18 cellular contexts compared by ENCODE assay signal in genomic region chr1:26066160-26066559, GRCh38. TPM values are rescaled to one million over a fixed set of nuclear protein-coding genes. Genes with fewer than 3 reads are reported as not detected.
DNase-seq lines count a peak whose midpoint lies in the region; ATAC-seq, FAIRE-seq and TF ChIP-seq lines count a peak whose summit lies in the region.
"Had no signal": no experiment of that assay in that cellular context is flagged by ENCODE, and none has a peak within 500 bp of the region (broad histone marks: within the 10 kb centered on the region; RNA-seq: fewer than 3 reads in every experiment).

No MANE protein-coding gene starts in this region.

- H3K9me3 ChIP-seq in HepG2 (ENCODE audit: low read length) (no peaks in the 10 kb centered on the region), right lobe of liver (no peaks in the 10 kb centered on the region), trophoblast cell (ENCODE audit: insufficient read depth, low read depth, low read length) (no peaks in the 10 kb centered on the region)
- H3K9me3 ChIP-seq: BLaER1 had no signal

- TF ChIP-seq POLR2A in HepG2 (IDR thresholded peaks at IDR 0.05; ENCODE audit: insufficient read depth in 1 of 2, low read depth in 2 of 2, low read length in 2 of 2) (no peak), right lobe of liver (IDR thresholded peaks at IDR 0.05) (no peak)

- H2BK5ac ChIP-seq in mesendoderm (ENCODE audit: low read length) (no peak overlapping the region), trophoblast cell (ENCODE audit: low read depth, low read length, poor library complexity) (no peak overlapping the region)

- intact Hi-C loops in HepG2 (cut with micrococcal nuclease; ENCODE audit: unreplicated experiment): no loop called here
- intact Hi-C loops in right lobe of liver (cut with DNase I): no loop called here

- H2BK12ac ChIP-seq in trophoblast cell (ENCODE audit: low read length): no peak overlapping the region

- H3K4me1 ChIP-seq in HepG2 (ENCODE audit: insufficient read depth, low read length): peaks cover 7% of the 10 kb centered on the region; the same call in 1 of the 2 replicates
- no peaks in the 10 kb centered on the region for H3K4me1 ChIP-seq in right lobe of liver
- H3K4me1 ChIP-seq in mesendoderm (ENCODE audit: control insufficient read depth, low read depth, low read length): peaks cover 9% of the 10 kb centered on the region
- peaks cover 17 to 22% of the 10 kb centered on the region in 2 experiments for H3K4me1 ChIP-seq in trophoblast cell (ENCODE audit: control insufficient read depth in 1 of 2, insufficient read depth in 2 of 2, low read length in 2 of 2)
- H3K4me1 ChIP-seq: BLaER1 had no signal

- peak; percentile 66 for ATAC-seq in HepG2
- ATAC-seq in right lobe of liver: no peak
- no peak for ATAC-seq in GM18909 (IDR thresholded peaks at IDR 0.05; ENCODE audit: poor library complexity, unreplicated experiment)
- ATAC-seq in HG02678 (IDR thresholded peaks at IDR 0.05; ENCODE audit: unreplicated experiment): no peak
- no peak for ATAC-seq in HG03045 (IDR thresholded peaks at IDR 0.05; ENCODE audit: unreplicated experiment)
- ATAC-seq: CD8-positive, alpha-beta T cell; HCT116; PC-3 had no signal

- H2AK5ac ChIP-seq in mesendoderm (ENCODE audit: low read length): peak overlapping the region; percentile 43
- H2AK5ac ChIP-seq in trophoblast cell (ENCODE audit: low read length): peak overlapping the region; percentile 31

- H3K79me1 ChIP-seq in mesendoderm (ENCODE audit: low read length) (no peaks in the 10 kb centered on the region), trophoblast cell (ENCODE audit: low read length) (no peaks in the 10 kb centered on the region)

- 4% methylated on average over 8 of the region's 15 CpGs for WGBS in HepG2 (ENCODE audit: low lambda C conversion rate)
- WGBS in right lobe of liver (ENCODE audit: insufficient coverage, low coverage, low lambda C conversion rate, missing lambda C conversion rate): 51% methylated on average over 5 of the region's 15 CpGs
- WGBS in mesendoderm (ENCODE audit: extremely low coverage, insufficient coverage, low lambda C conversion rate): no CpG with 5 or more reads among the region's 15 CpGs
- no CpG with 5 or more reads among the region's 15 CpGs for WGBS in trophoblast cell (ENCODE audit: extremely low coverage, insufficient coverage, insufficient read length)

- no peaks in the 10 kb centered on the region for H3K79me2 ChIP-seq in HepG2 (ENCODE audit: insufficient read depth, low read length)
- no peaks in the 10 kb centered on the region for H3K79me2 ChIP-seq in mesendoderm (ENCODE audit: control insufficient read depth, insufficient read depth, low read length)
- H3K79me2 ChIP-seq in trophoblast cell (ENCODE audit: control insufficient read depth, insufficient read depth, low read length, poor library complexity): no peaks in the 10 kb centered on the region

- H3K9ac ChIP-seq in HepG2 (ENCODE audit: insufficient read depth, low read depth, low read length): no peak overlapping the region
- no peak overlapping the region for H3K9ac ChIP-seq in mesendoderm (ENCODE audit: low read length)
- H3K9ac ChIP-seq in trophoblast cell (ENCODE audit: low read length): no peak overlapping the region
- H3K9ac ChIP-seq: BLaER1 had no signal

- H4K91ac ChIP-seq in trophoblast cell (ENCODE audit: low read depth, low read length): no peak overlapping the region

- H4K12ac ChIP-seq in trophoblast cell (ENCODE audit: low read depth, low read length): no peak overlapping the region

- H3K36me3 ChIP-seq in HepG2 (replicated peaks in 1 of 2; ENCODE audit: control insufficient read depth in 1 of 2, insufficient read depth in 2 of 2, low read length in 2 of 2) (no peaks in the 10 kb centered on the region), right lobe of liver (no peaks in the 10 kb centered on the region), mesendoderm (ENCODE audit: control insufficient read depth, insufficient read depth, low read length) (no peaks in the 10 kb centered on the region), trophoblast cell (ENCODE audit: control insufficient read depth in 1 of 2, insufficient read depth in 2 of 2, low read length in 2 of 2) (no peaks in the 10 kb centered on the region)
- H3K36me3 ChIP-seq: BLaER1 had no signal

- in situ Hi-C loops in HepG2 (cut with HindIII; ENCODE audit: extremely low pct_ligation_motif_present, low pct_unique_long_range_greater_than_20kb): no loop called here

- FAIRE-seq in HepG2 (lab: Jason Lieb, UNC): no peak
- FAIRE-seq: A204.1 had no signal

- H3K23ac ChIP-seq in mesendoderm (ENCODE audit: low read length) (no peak overlapping the region), trophoblast cell (ENCODE audit: low read length) (no peak overlapping the region)

- H3K4me3 ChIP-seq in HepG2 (replicated peaks in 1 of 3; ENCODE audit: insufficient read depth in 1 of 3, low read depth in 2 of 3, low read length in 3 of 3) (no peak overlapping the region), right lobe of liver (no peak overlapping the region), mesendoderm (ENCODE audit: low read length) (no peak overlapping the region), trophoblast cell (ENCODE audit: low read depth, low read length) (peak overlapping the region; percentile 21)
- H3K4me3 ChIP-seq: BLaER1 had no signal

- H3K27ac ChIP-seq in HepG2 (ENCODE audit: extremely low read length, insufficient read depth, low read length): no peak overlapping the region
- no peak overlapping the region for H3K27ac ChIP-seq in right lobe of liver
- no peak overlapping the region for H3K27ac ChIP-seq in mesendoderm (ENCODE audit: low read depth, low read length)
- no peak overlapping the region for H3K27ac ChIP-seq in trophoblast cell (ENCODE audit: low read depth, low read length)
- H3K27ac ChIP-seq: BLaER1, RWPE1 had no signal

- CTCF ChIA-PET in HepG2 (lab: Yijun Ruan, JAX; ENCODE audit: low intra/inter-chr PET ratio, low total read pairs): no interaction called here

- H2BK120ac ChIP-seq in mesendoderm (ENCODE audit: low read depth, low read length) (no peak overlapping the region), trophoblast cell (ENCODE audit: insufficient read depth, low read length, poor library complexity) (no peak overlapping the region)

- DNase-seq in HepG2 (ENCODE audit: low spot score) (no peak), right lobe of liver (no peak), mesendoderm (no peak), trophoblast cell (no peak)
- DNase-seq: CD8-positive, alpha-beta T cell; KG1; NCI-H1436 treated with DMSO at 0.1 percent for 48 hours; NCI-H2081 treated with DMSO at 0.1 percent for 48 hours; NCI-H510A treated with DMSO at 0.1 percent for 48 hours; NCI-H82; PC-3 had no signal

- H4K8ac ChIP-seq in mesendoderm (ENCODE audit: low read depth, low read length) (no peak overlapping the region), trophoblast cell (ENCODE audit: low read depth, low read length) (no peak overlapping the region)

- H3K27me3 ChIP-seq in HepG2 (ENCODE audit: control insufficient read depth in 1 of 2, insufficient read depth in 2 of 2, low read length in 2 of 2) (peaks cover 5 to 57% of the 10 kb centered on the region in 2 experiments; a peak in 4 of 5 replicates), right lobe of liver (no peaks in the 10 kb centered on the region), mesendoderm (ENCODE audit: insufficient read depth, low read length, poor library complexity) (no peaks in the 10 kb centered on the region), trophoblast cell (ENCODE audit: insufficient read depth, low read length) (no peaks in the 10 kb centered on the region)
- H3K27me3 ChIP-seq: BLaER1 had no signal

- no peak for TF ChIP-seq EP300 in HepG2 (IDR thresholded peaks at IDR 0.05; ENCODE audit: low read depth in 2 of 2, low read length in 2 of 2)
- TF ChIP-seq EP300 in HepG2 (CRISPR knock-in tag; IDR thresholded peaks at IDR 0.05; ENCODE audit: borderline replicate concordance): no peak

- H2BK15ac ChIP-seq in mesendoderm (replicated peaks; ENCODE audit: low read depth): no peak overlapping the region

- TF ChIP-seq CTCF in HepG2 (CRISPR knock-in tag; IDR thresholded peaks at IDR 0.05) (no peak), right lobe of liver (IDR thresholded peaks at IDR 0.05) (no peak)

- no peak overlapping the region for H4K5ac ChIP-seq in mesendoderm (ENCODE audit: low read length)

- no peak overlapping the region for H3K4me2 ChIP-seq in HepG2 (ENCODE audit: low read depth, low read length)
- H3K4me2 ChIP-seq in mesendoderm (ENCODE audit: low read length): no peak overlapping the region
- no peak overlapping the region for H3K4me2 ChIP-seq in trophoblast cell (ENCODE audit: low read length)
- H3K4me2 ChIP-seq: BLaER1 had no signal

- POLR2A ChIA-PET in HepG2 (lab: Yijun Ruan, JAX): no interaction called here

- H3K4ac ChIP-seq in mesendoderm (ENCODE audit: low read depth, low read length) (no peak overlapping the region), trophoblast cell (ENCODE audit: low read depth, low read length) (no peak overlapping the region)

- no TSS peak for BruUV-seq in HepG2 (replicated peaks; lab: Mats Ljungman, UMichigan)

- H3K56ac ChIP-seq in mesendoderm (ENCODE audit: low read length): peak overlapping the region; percentile 15

- no peak overlapping the region for H2AFZ ChIP-seq in HepG2 (ENCODE audit: low read length)
- no peak overlapping the region for H2AFZ ChIP-seq in trophoblast cell (ENCODE audit: insufficient read depth, low read length, poor library complexity)

- H3K14ac ChIP-seq in trophoblast cell (ENCODE audit: low read length): no peak overlapping the region

- H3K18ac ChIP-seq in mesendoderm (ENCODE audit: low read length) (no peak overlapping the region), trophoblast cell (ENCODE audit: low read length) (no peak overlapping the region)

- H4K20me1 ChIP-seq in HepG2 (ENCODE audit: insufficient read depth, low read length): no peaks in the 10 kb centered on the region
- H4K20me1 ChIP-seq: BLaER1 had no signal

- no peak for TF ChIP-seq RAD21 in HepG2 (CRISPR knock-in tag; IDR thresholded peaks at IDR 0.05)

RNA-seq across cellular contexts. Expression of gene TRIM63, which starts 1.3 kb away (rescaled TPM):
- total RNA-seq in HepG2 (2016; rRNA removed; fragmentation: Illumina TruSeq; extraction: Trizol) (not detected in 2 replicates), right lobe of liver (1 to 10 TPM in 1 of 6 experiments, under 1 TPM in 2, not detected in 3; 0.18 to 3.5 (median 0.49) TPM)
- not detected in 2 replicates for total RNA-seq in HepG2 (2016; cell fraction: cytosol; rRNA removed; fragmentation: Illumina TruSeq; extraction: Trizol; ENCODE audit: low read depth)
- total RNA-seq in HepG2 (2016; cell fraction: insoluble cytoplasmic fraction; rRNA removed; fragmentation: Illumina TruSeq; extraction: Trizol): not detected in 2 replicates
- total RNA-seq in HepG2 (2016; cell fraction: membrane; rRNA removed; fragmentation: Illumina TruSeq; extraction: Trizol): not detected in 2 replicates
- total RNA-seq in HepG2 (2016; cell fraction: nucleus; rRNA removed; fragmentation: Illumina TruSeq; extraction: Trizol): not detected in 2 replicates
- polyA plus RNA-seq in HepG2 (2011; rRNA removed): not detected in 2 replicates
- polyA plus RNA-seq in HepG2 (2011; cell fraction: cytosol; rRNA removed): not detected in 2 replicates
- not detected in 2 replicates for polyA plus RNA-seq in HepG2 (2011; cell fraction: nucleus; rRNA removed)
- polyA plus RNA-seq in HepG2 (2012): not detected in 2 replicates
- polyA plus RNA-seq in HepG2 (2016; cell fraction: cytosol; fragmentation: Illumina TruSeq; extraction: Trizol; ENCODE audit: low read depth): not detected in 2 replicates
- polyA plus RNA-seq in HepG2 (2016; cell fraction: insoluble cytoplasmic fraction; fragmentation: Illumina TruSeq; extraction: Trizol; ENCODE audit: low read depth): not detected in 2 replicates
- polyA plus RNA-seq in HepG2 (2016; cell fraction: membrane; fragmentation: Illumina TruSeq; extraction: Trizol; ENCODE audit: low read depth): not detected in 2 replicates
- not detected in 2 replicates for polyA plus RNA-seq in HepG2 (2016; cell fraction: nucleus; fragmentation: Illumina TruSeq; extraction: Trizol; ENCODE audit: insufficient read depth, low read depth)
- not detected in 2 replicates for polyA minus RNA-seq in HepG2 (2011; rRNA and poly(A)+ RNA removed; ENCODE audit: low replicate concordance)
- not detected in 2 replicates for polyA minus RNA-seq in HepG2 (2011; cell fraction: cytosol; rRNA and poly(A)+ RNA removed)
- not detected in 2 replicates for polyA minus RNA-seq in HepG2 (2011; cell fraction: nucleus; rRNA and poly(A)+ RNA removed)
- not detected for polyA plus RNA-seq in mesendoderm (2013, experiment 1 of 2)
- 0.03 TPM for polyA plus RNA-seq in mesendoderm (2013, experiment 2 of 2)
- polyA plus RNA-seq in trophoblast cell (2013): 0.44 and 0.53 TPM in 2 replicates
- total RNA-seq: CD8-positive, alpha-beta T cell; PC-3 had no signal

RNA-seq across cellular contexts. Expression of gene SLC30A2, which starts 20.2 kb away (rescaled TPM):
- not detected in 2 replicates for total RNA-seq in HepG2 (2016; rRNA removed; fragmentation: Illumina TruSeq; extraction: Trizol)
- total RNA-seq in HepG2 (2016; cell fraction: cytosol; rRNA removed; fragmentation: Illumina TruSeq; extraction: Trizol; ENCODE audit: low read depth): not detected in 2 replicates
- 0.04 TPM in 1 of 2 replicates, not detected in the other for total RNA-seq in HepG2 (2016; cell fraction: insoluble cytoplasmic fraction; rRNA removed; fragmentation: Illumina TruSeq; extraction: Trizol)
- not detected in 2 replicates for total RNA-seq in HepG2 (2016; cell fraction: membrane; rRNA removed; fragmentation: Illumina TruSeq; extraction: Trizol)
- not detected in 2 replicates for total RNA-seq in HepG2 (2016; cell fraction: nucleus; rRNA removed; fragmentation: Illumina TruSeq; extraction: Trizol)
- polyA plus RNA-seq in HepG2 (2011; rRNA removed): not detected in 2 replicates
- not detected in 2 replicates for polyA plus RNA-seq in HepG2 (2011; cell fraction: cytosol; rRNA removed)
- polyA plus RNA-seq in HepG2 (2011; cell fraction: nucleus; rRNA removed): not detected in 2 replicates
- not detected in 2 replicates for polyA plus RNA-seq in HepG2 (2012)
- not detected in 2 replicates for polyA plus RNA-seq in HepG2 (2016; cell fraction: cytosol; fragmentation: Illumina TruSeq; extraction: Trizol; ENCODE audit: low read depth)
- not detected in 2 replicates for polyA plus RNA-seq in HepG2 (2016; cell fraction: insoluble cytoplasmic fraction; fragmentation: Illumina TruSeq; extraction: Trizol; ENCODE audit: low read depth)
- polyA plus RNA-seq in HepG2 (2016; cell fraction: membrane; fragmentation: Illumina TruSeq; extraction: Trizol; ENCODE audit: low read depth): not detected in 2 replicates
- not detected in 2 replicates for polyA plus RNA-seq in HepG2 (2016; cell fraction: nucleus; fragmentation: Illumina TruSeq; extraction: Trizol; ENCODE audit: insufficient read depth, low read depth)
- polyA minus RNA-seq in HepG2 (2011; rRNA and poly(A)+ RNA removed; ENCODE audit: low replicate concordance): 0.05 and 0.32 TPM in 2 replicates
- not detected in 2 replicates for polyA minus RNA-seq in HepG2 (2011; cell fraction: cytosol; rRNA and poly(A)+ RNA removed)
- not detected in 2 replicates for polyA minus RNA-seq in HepG2 (2011; cell fraction: nucleus; rRNA and poly(A)+ RNA removed)
- under 1 TPM in 5 of 6 experiments, not detected in 1; 0.07 to 0.31 (median 0.22) TPM for total RNA-seq in right lobe of liver
- 0.35 TPM for polyA plus RNA-seq in mesendoderm (2013, experiment 1 of 2)
- 0.41 TPM for polyA plus RNA-seq in mesendoderm (2013, experiment 2 of 2)
- polyA plus RNA-seq in trophoblast cell (2013): 13.6 and 15.5 TPM in 2 replicates
- total RNA-seq: CD8-positive, alpha-beta T cell had no signal

RNA-seq across cellular contexts. Expression of gene EXTL1, which starts 44.6 kb away (rescaled TPM):
- total RNA-seq in HepG2 (2016; rRNA removed; fragmentation: Illumina TruSeq; extraction: Trizol): 0.28 and 0.35 TPM in 2 replicates
- total RNA-seq in HepG2 (2016; cell fraction: cytosol; rRNA removed; fragmentation: Illumina TruSeq; extraction: Trizol; ENCODE audit: low read depth): 0.09 and 0.20 TPM in 2 replicates
- total RNA-seq in HepG2 (2016; cell fraction: insoluble cytoplasmic fraction; rRNA removed; fragmentation: Illumina TruSeq; extraction: Trizol): 0.19 and 0.52 TPM in 2 replicates
- 0.19 and 0.48 TPM in 2 replicates for total RNA-seq in HepG2 (2016; cell fraction: membrane; rRNA removed; fragmentation: Illumina TruSeq; extraction: Trizol)
- total RNA-seq in HepG2 (2016; cell fraction: nucleus; rRNA removed; fragmentation: Illumina TruSeq; extraction: Trizol): 0.69 and 0.78 TPM in 2 replicates
- 1.0 and 1.5 TPM in 2 replicates for polyA plus RNA-seq in HepG2 (2011; rRNA removed)
- 0.60 and 0.75 TPM in 2 replicates for polyA plus RNA-seq in HepG2 (2011; cell fraction: cytosol; rRNA removed)
- polyA plus RNA-seq in HepG2 (2011; cell fraction: nucleus; rRNA removed): 4.9 and 5.4 TPM in 2 replicates
- polyA plus RNA-seq in HepG2 (2012): 0.87 and 1.2 TPM in 2 replicates
- 0.07 and 0.11 TPM in 2 replicates for polyA plus RNA-seq in HepG2 (2016; cell fraction: cytosol; fragmentation: Illumina TruSeq; extraction: Trizol; ENCODE audit: low read depth)
- polyA plus RNA-seq in HepG2 (2016; cell fraction: insoluble cytoplasmic fraction; fragmentation: Illumina TruSeq; extraction: Trizol; ENCODE audit: low read depth): 0.26 and 0.27 TPM in 2 replicates
- polyA plus RNA-seq in HepG2 (2016; cell fraction: membrane; fragmentation: Illumina TruSeq; extraction: Trizol; ENCODE audit: low read depth): 0.18 and 0.20 TPM in 2 replicates
- 0.52 and 0.65 TPM in 2 replicates for polyA plus RNA-seq in HepG2 (2016; cell fraction: nucleus; fragmentation: Illumina TruSeq; extraction: Trizol; ENCODE audit: insufficient read depth, low read depth)
- polyA minus RNA-seq in HepG2 (2011; rRNA and poly(A)+ RNA removed; ENCODE audit: low replicate concordance): 0.12 and 2.8 TPM in 2 replicates
- polyA minus RNA-seq in HepG2 (2011; cell fraction: cytosol; rRNA and poly(A)+ RNA removed): 0.20 and 0.53 TPM in 2 replicates
- 4.1 and 5.9 TPM in 2 replicates for polyA minus RNA-seq in HepG2 (2011; cell fraction: nucleus; rRNA and poly(A)+ RNA removed)
- under 1 TPM in 2 of 6 experiments, not detected in 4; 0.06 to 0.19 TPM for total RNA-seq in right lobe of liver
- 0.21 TPM for polyA plus RNA-seq in mesendoderm (2013, experiment 1 of 2)
- 0.17 TPM for polyA plus RNA-seq in mesendoderm (2013, experiment 2 of 2)
- 0.29 and 0.34 TPM in 2 replicates for polyA plus RNA-seq in trophoblast cell (2013)

RNA-seq across cellular contexts. Expression of gene PDIK1L, which starts 45.5 kb away (rescaled TPM):
- total RNA-seq in HepG2 (2016; rRNA removed; fragmentation: Illumina TruSeq; extraction: Trizol) (4.6 and 5.8 TPM in 2 replicates), right lobe of liver (1 to 10 TPM; 3.8 to 7.5 (median 5.1) TPM)
- total RNA-seq in HepG2 (2016; cell fraction: cytosol; rRNA removed; fragmentation: Illumina TruSeq; extraction: Trizol; ENCODE audit: low read depth): 0.51 and 0.53 TPM in 2 replicates
- total RNA-seq in HepG2 (2016; cell fraction: insoluble cytoplasmic fraction; rRNA removed; fragmentation: Illumina TruSeq; extraction: Trizol): 4.4 and 6.6 TPM in 2 replicates
- 2.5 and 2.9 TPM in 2 replicates for total RNA-seq in HepG2 (2016; cell fraction: membrane; rRNA removed; fragmentation: Illumina TruSeq; extraction: Trizol)
- 3.9 and 4.1 TPM in 2 replicates for total RNA-seq in HepG2 (2016; cell fraction: nucleus; rRNA removed; fragmentation: Illumina TruSeq; extraction: Trizol)
- polyA plus RNA-seq in HepG2 (2011; rRNA removed): 1.2 and 1.9 TPM in 2 replicates
- polyA plus RNA-seq in HepG2 (2011; cell fraction: cytosol; rRNA removed): 0.83 and 1.0 TPM in 2 replicates
- 1.3 and 1.5 TPM in 2 replicates for polyA plus RNA-seq in HepG2 (2011; cell fraction: nucleus; rRNA removed)
- polyA plus RNA-seq in HepG2 (2012): 1.7 and 2.7 TPM in 2 replicates
- 0.14 and 0.24 TPM in 2 replicates for polyA plus RNA-seq in HepG2 (2016; cell fraction: cytosol; fragmentation: Illumina TruSeq; extraction: Trizol; ENCODE audit: low read depth)
- polyA plus RNA-seq in HepG2 (2016; cell fraction: insoluble cytoplasmic fraction; fragmentation: Illumina TruSeq; extraction: Trizol; ENCODE audit: low read depth): 3.9 and 4.2 TPM in 2 replicates
- 0.95 and 0.99 TPM in 2 replicates for polyA plus RNA-seq in HepG2 (2016; cell fraction: membrane; fragmentation: Illumina TruSeq; extraction: Trizol; ENCODE audit: low read depth)
- polyA plus RNA-seq in HepG2 (2016; cell fraction: nucleus; fragmentation: Illumina TruSeq; extraction: Trizol; ENCODE audit: insufficient read depth, low read depth): 5.3 and 5.7 TPM in 2 replicates
- 0.96 and 5.8 TPM in 2 replicates for polyA minus RNA-seq in HepG2 (2011; rRNA and poly(A)+ RNA removed; ENCODE audit: low replicate concordance)
- 1.9 and 2.7 TPM in 2 replicates for polyA minus RNA-seq in HepG2 (2011; cell fraction: cytosol; rRNA and poly(A)+ RNA removed)
- polyA minus RNA-seq in HepG2 (2011; cell fraction: nucleus; rRNA and poly(A)+ RNA removed): 4.1 and 5.1 TPM in 2 replicates
- 1.2 TPM for polyA plus RNA-seq in mesendoderm (2013, experiment 1 of 2)
- polyA plus RNA-seq in mesendoderm (2013, experiment 2 of 2): 1.2 TPM
- polyA plus RNA-seq in trophoblast cell (2013): 1.3 and 1.7 TPM in 2 replicates
